Comparison of ENCODE assay signal across 1 cellular context in the genomic region with DNA sequence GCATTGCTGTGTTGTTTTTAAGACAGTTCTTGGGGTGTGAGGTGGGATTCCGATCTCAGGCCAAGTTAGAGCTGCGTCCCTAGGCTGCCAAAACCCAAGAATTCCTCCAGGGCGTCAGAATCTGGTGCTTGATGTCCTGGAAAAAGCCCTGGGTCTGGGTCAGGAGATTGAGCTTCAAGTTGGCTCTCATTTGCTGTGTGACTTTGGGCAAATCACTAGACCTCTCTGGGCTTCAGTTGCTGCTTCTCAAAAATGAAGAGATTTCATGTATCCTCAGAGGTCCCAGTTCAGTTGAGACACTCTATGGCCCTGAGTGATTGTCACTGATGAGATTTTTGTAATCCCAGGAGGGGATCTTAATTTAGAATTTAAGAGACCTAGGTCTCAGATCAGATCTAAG.
A peak's percentile ranks its signal among the peaks of the same experiment; 100 is the strongest.
TF ChIP-seq lines count a peak whose summit lies in the region.

No MANE protein-coding gene starts in this region.

TF ChIP-seq in K562, 482 proteins besides CTCF, POLR2A, EP300 and RAD21:
- TF ChIP-seq, protein P1, sequence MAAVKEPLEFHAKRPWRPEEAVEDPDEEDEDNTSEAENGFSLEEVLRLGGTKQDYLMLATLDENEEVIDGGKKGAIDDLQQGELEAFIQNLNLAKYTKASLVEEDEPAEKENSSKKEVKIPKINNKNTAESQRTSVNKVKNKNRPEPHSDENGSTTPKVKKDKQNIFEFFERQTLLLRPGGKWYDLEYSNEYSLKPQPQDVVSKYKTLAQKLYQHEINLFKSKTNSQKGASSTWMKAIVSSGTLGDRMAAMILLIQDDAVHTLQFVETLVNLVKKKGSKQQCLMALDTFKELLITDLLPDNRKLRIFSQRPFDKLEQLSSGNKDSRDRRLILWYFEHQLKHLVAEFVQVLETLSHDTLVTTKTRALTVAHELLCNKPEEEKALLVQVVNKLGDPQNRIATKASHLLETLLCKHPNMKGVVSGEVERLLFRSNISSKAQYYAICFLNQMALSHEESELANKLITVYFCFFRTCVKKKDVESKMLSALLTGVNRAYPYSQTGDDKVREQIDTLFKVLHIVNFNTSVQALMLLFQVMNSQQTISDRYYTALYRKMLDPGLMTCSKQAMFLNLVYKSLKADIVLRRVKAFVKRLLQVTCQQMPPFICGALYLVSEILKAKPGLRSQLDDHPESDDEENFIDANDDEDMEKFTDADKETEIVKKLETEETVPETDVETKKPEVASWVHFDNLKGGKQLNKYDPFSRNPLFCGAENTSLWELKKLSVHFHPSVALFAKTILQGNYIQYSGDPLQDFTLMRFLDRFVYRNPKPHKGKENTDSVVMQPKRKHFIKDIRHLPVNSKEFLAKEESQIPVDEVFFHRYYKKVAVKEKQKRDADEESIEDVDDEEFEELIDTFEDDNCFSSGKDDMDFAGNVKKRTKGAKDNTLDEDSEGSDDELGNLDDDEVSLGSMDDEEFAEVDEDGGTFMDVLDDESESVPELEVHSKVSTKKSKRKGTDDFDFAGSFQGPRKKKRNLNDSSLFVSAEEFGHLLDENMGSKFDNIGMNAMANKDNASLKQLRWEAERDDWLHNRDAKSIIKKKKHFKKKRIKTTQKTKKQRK (IDR thresholded peaks at IDR 0.05; ENCODE audit: borderline replicate concordance, low read depth, low read length), result no peak
- TF ChIP-seq BCOR (IDR thresholded peaks at IDR 0.05), result peak; percentile 96
- peak; percentile 85 for TF ChIP-seq CHD4 (IDR thresholded peaks at IDR 0.05; ENCODE audit: insufficient read depth, insufficient replicate concordance, low read depth, low read length, poor library complexity, severe bottlenecking)
- TF ChIP-seq PHF21A (IDR thresholded peaks at IDR 0.05; ENCODE audit: borderline replicate concordance, low read depth), result no peak
- TF ChIP-seq RCOR1 (IDR thresholded peaks at IDR 0.05; ENCODE audit: borderline replicate concordance in 1 of 2, low read depth in 2 of 2, low read length in 2 of 2), result peak in 1 of 2 experiments; percentile 68; a peak in 2 of 4 replicates
- TF ChIP-seq ZNF232 (CRISPR knock-in tag; IDR thresholded peaks at IDR 0.05), result no peak
- peak; percentile 88 for TF ChIP-seq ADNP (tag; IDR thresholded peaks at IDR 0.05)
- TF ChIP-seq HDAC2 (IDR thresholded peaks at IDR 0.05), result peak; percentile 75
- TF ChIP-seq ELF2 (CRISPR knock-in tag; IDR thresholded peaks at IDR 0.05), result peak; percentile 14; the same call in 1 of the 2 replicates
- TF ChIP-seq CBX1 (IDR thresholded peaks at IDR 0.05; ENCODE audit: low read depth), result peak; percentile 50; the same call in 1 of the 2 replicates
- peak; percentile 94 for TF ChIP-seq RBM25 (IDR thresholded peaks at IDR 0.05; ENCODE audit: low read depth, low read length, severe bottlenecking)
- TF ChIP-seq, protein P2, sequence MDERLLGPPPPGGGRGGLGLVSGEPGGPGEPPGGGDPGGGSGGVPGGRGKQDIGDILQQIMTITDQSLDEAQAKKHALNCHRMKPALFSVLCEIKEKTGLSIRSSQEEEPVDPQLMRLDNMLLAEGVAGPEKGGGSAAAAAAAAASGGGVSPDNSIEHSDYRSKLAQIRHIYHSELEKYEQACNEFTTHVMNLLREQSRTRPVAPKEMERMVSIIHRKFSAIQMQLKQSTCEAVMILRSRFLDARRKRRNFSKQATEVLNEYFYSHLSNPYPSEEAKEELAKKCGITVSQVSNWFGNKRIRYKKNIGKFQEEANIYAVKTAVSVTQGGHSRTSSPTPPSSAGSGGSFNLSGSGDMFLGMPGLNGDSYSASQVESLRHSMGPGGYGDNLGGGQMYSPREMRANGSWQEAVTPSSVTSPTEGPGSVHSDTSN (CRISPR knock-in tag; IDR thresholded peaks at IDR 0.05; ENCODE audit: low read depth), result no peak
- TF ChIP-seq, protein P2 (tag; conservative IDR thresholded peaks at IDR 0.05; ENCODE audit: low read depth), result no peak
- TF ChIP-seq PTBP1 (IDR thresholded peaks at IDR 0.05; ENCODE audit: low read depth, low read length), result peak; percentile 79; the same call in 1 of the 2 replicates
- TF ChIP-seq, protein P3, sequence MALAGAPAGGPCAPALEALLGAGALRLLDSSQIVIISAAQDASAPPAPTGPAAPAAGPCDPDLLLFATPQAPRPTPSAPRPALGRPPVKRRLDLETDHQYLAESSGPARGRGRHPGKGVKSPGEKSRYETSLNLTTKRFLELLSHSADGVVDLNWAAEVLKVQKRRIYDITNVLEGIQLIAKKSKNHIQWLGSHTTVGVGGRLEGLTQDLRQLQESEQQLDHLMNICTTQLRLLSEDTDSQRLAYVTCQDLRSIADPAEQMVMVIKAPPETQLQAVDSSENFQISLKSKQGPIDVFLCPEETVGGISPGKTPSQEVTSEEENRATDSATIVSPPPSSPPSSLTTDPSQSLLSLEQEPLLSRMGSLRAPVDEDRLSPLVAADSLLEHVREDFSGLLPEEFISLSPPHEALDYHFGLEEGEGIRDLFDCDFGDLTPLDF (CRISPR knock-in tag; IDR thresholded peaks at IDR 0.05), result no peak
- no peak for TF ChIP-seq NRF1 (conservative IDR thresholded peaks at IDR 0.05 in 1 of 2, IDR thresholded peaks at IDR 0.05 in 1 of 2)
- no peak for TF ChIP-seq SNRNP70 (optimal IDR thresholded peaks at IDR 0.05; ENCODE audit: low read depth, low read length)
- TF ChIP-seq, protein P4, sequence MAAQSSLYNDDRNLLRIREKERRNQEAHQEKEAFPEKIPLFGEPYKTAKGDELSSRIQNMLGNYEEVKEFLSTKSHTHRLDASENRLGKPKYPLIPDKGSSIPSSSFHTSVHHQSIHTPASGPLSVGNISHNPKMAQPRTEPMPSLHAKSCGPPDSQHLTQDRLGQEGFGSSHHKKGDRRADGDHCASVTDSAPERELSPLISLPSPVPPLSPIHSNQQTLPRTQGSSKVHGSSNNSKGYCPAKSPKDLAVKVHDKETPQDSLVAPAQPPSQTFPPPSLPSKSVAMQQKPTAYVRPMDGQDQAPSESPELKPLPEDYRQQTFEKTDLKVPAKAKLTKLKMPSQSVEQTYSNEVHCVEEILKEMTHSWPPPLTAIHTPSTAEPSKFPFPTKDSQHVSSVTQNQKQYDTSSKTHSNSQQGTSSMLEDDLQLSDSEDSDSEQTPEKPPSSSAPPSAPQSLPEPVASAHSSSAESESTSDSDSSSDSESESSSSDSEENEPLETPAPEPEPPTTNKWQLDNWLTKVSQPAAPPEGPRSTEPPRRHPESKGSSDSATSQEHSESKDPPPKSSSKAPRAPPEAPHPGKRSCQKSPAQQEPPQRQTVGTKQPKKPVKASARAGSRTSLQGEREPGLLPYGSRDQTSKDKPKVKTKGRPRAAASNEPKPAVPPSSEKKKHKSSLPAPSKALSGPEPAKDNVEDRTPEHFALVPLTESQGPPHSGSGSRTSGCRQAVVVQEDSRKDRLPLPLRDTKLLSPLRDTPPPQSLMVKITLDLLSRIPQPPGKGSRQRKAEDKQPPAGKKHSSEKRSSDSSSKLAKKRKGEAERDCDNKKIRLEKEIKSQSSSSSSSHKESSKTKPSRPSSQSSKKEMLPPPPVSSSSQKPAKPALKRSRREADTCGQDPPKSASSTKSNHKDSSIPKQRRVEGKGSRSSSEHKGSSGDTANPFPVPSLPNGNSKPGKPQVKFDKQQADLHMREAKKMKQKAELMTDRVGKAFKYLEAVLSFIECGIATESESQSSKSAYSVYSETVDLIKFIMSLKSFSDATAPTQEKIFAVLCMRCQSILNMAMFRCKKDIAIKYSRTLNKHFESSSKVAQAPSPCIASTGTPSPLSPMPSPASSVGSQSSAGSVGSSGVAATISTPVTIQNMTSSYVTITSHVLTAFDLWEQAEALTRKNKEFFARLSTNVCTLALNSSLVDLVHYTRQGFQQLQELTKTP (IDR thresholded peaks at IDR 0.05; ENCODE audit: low read depth in 1 of 2, partially characterized antibody in 2 of 2), result no peak
- peak; percentile 69 to 76; a peak in 3 of 4 replicates for TF ChIP-seq KDM1A (IDR thresholded peaks at IDR 0.05)
- TF ChIP-seq SMARCA5 (IDR thresholded peaks at IDR 0.05), result peak; percentile 80
- TF ChIP-seq, protein P5, sequence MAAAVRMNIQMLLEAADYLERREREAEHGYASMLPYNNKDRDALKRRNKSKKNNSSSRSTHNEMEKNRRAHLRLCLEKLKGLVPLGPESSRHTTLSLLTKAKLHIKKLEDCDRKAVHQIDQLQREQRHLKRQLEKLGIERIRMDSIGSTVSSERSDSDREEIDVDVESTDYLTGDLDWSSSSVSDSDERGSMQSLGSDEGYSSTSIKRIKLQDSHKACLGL (CRISPR knock-in tag; IDR thresholded peaks at IDR 0.05; ENCODE audit: borderline replicate concordance, poor library complexity, severe bottlenecking), result no peak
- TF ChIP-seq ZFP36 (IDR thresholded peaks at IDR 0.05; ENCODE audit: low read depth, low read length, partially characterized antibody), result peak; percentile 92
- TF ChIP-seq ZNF507 (tag; conservative IDR thresholded peaks at IDR 0.05), result no peak
